Comparison of ENCODE assay signal across 21 cellular contexts in genomic region chr3:125271127-125271526, GRCh38. TPM values are rescaled to one million over a fixed set of nuclear protein-coding genes. Genes with fewer than 3 reads are reported as not detected.
DNase-seq lines count a peak whose midpoint lies in the region; FAIRE-seq and TF ChIP-seq lines count a peak whose summit lies in the region.
"Had no signal": no experiment of that assay in that cellular context is flagged by ENCODE, and none has a peak within 500 bp of the region (broad histone marks: within the 10 kb centered on the region; RNA-seq: fewer than 3 reads in every experiment).

No MANE protein-coding gene starts in this region.

- TF ChIP-seq EP300 in H1 (IDR thresholded peaks at IDR 0.05; ENCODE audit: borderline replicate concordance in 1 of 2, low read depth in 2 of 2, low read length in 2 of 2) = no peak

- H2BK15ac ChIP-seq in H1 (ENCODE audit: low read length) = no peak overlapping the region

- no peak for DNase-seq in activated CD4-positive, alpha-beta T cell treated with anti-CD3 and anti-CD28 coated beads, Interleukin-2, amount 10 ng/mL, durations not matched to agents 24 days and 14 days
- no peak for DNase-seq in activated CD4-positive, alpha-beta T cell treated with anti-CD3 and anti-CD28 coated beads for 1 hour
- DNase-seq in H1 (ENCODE audit: low read depth in 1 of 2, low spot score in 2 of 2) (no peak), iPS-NIHi11 (ENCODE audit: low spot score) (peak; percentile 14), NCI-H2107 (lab: John Stamatoyannopoulos, UW) (no peak), DMS53 (lab: John Stamatoyannopoulos, UW) (no peak), D341Med (ENCODE audit: low spot score) (no peak), MM.1S (no peak)
- DNase-seq: ACHN; Caco-2; CD4-positive, alpha-beta memory T cell; NCI-H1694; NCI-H2081; NCI-H446 treated with DMSO at 0.1 percent for 48 hours; NCI-H526 treated with DMSO at 0.1 percent for 48 hours; OCI-M1; SJCRH30 had no signal

- no peaks in the 10 kb centered on the region for H3F3A ChIP-seq in MM.1S (ENCODE audit: insufficient read depth, low read length)

- H3K79me2 ChIP-seq in H1 (ENCODE audit: control insufficient read depth in 1 of 2, insufficient read depth in 2 of 2, low read length in 2 of 2) (no peaks in the 10 kb centered on the region), MM.1S (ENCODE audit: low read length) (no peaks in the 10 kb centered on the region; the same call in 1 of the 2 replicates)

- H3K36me3 ChIP-seq in H1 (ENCODE audit: control insufficient read depth in 2 of 4, insufficient read depth in 4 of 4, low read length in 3 of 4) = no peaks in the 10 kb centered on the region; a peak in 1 of 8 replicates
- no peaks in the 10 kb centered on the region; the same call in 1 of the 2 replicates for H3K36me3 ChIP-seq in MM.1S (replicated peaks; ENCODE audit: insufficient read depth, low read length)
- H3K36me3 ChIP-seq: HAP-1 had no signal

- intact Hi-C loops in activated CD4-positive, alpha-beta T cell treated with anti-CD3 and anti-CD28 coated beads, Interleukin-2, amount 10 ng/mL, durations not matched to agents 24 days and 14 days (cut with micrococcal nuclease) = no loop called here

- POLR2A ChIA-PET in H1 (lab: Charles Lee; ENCODE audit: partially characterized antibody) = no interaction called here

- no peak overlapping the region for H3K4me3 ChIP-seq in H1 (ENCODE audit: extremely low read depth in 1 of 4, insufficient read depth in 2 of 4, low read depth in 3 of 4, low read length in 4 of 4)
- H3K4me3 ChIP-seq in MM.1S (ENCODE audit: low read length) = no peak overlapping the region
- H3K4me3 ChIP-seq: BLaER1, HAP-1, SJCRH30 had no signal

- H4K8ac ChIP-seq in H1 (ENCODE audit: extremely low read depth, insufficient read depth, low read length) = no peak overlapping the region

- H2BK12ac ChIP-seq in H1 (ENCODE audit: low read depth, low read length) = no peak overlapping the region

- H4K91ac ChIP-seq in H1 (replicated peaks; ENCODE audit: insufficient read length, low read length) = no peak overlapping the region

- CTCF ChIA-PET in H1 (lab: Charles Lee; ENCODE audit: partially characterized antibody) = interaction anchor here (0.5 to 1.3 kb wide), 4 partner anchors 9 to 133 kb away, joined by 3 to 5 read pairs (median 4); no protein-coding TSS in a partner anchor

- H3K27me3 ChIP-seq in H1 (replicated peaks in 1 of 4; ENCODE audit: control insufficient read depth in 3 of 4, extremely low read depth in 1 of 4, insufficient read depth in 3 of 4, low read length in 3 of 4) (no peaks in the 10 kb centered on the region), MM.1S (replicated peaks; ENCODE audit: insufficient read depth, low read length) (no peaks in the 10 kb centered on the region)
- H3K27me3 ChIP-seq: BLaER1, SJCRH30 had no signal

- H2BK20ac ChIP-seq in H1 (ENCODE audit: low read length) = no peak overlapping the region

- H3K23ac ChIP-seq in H1 (ENCODE audit: insufficient read length) = no peak overlapping the region

- 65% methylated on average over 7 of the region's 7 CpGs; no CpG with 5 or more reads in 1 of the 2 experiments for WGBS in H1 (ENCODE audit: extremely low coverage in 1 of 2, insufficient coverage in 1 of 2, insufficient read length in 1 of 2, insufficient replicate concordance in 2 of 2, low coverage in 1 of 2, low lambda C conversion rate in 2 of 2, missing lambda C conversion rate in 1 of 2), 2 experiments

- no peak overlapping the region for H2AFZ ChIP-seq in H1 (ENCODE audit: low read length)
- no peak overlapping the region for H2AFZ ChIP-seq in MM.1S (ENCODE audit: low read length)

- H3K9ac ChIP-seq in H1 (replicated peaks in 1 of 4; ENCODE audit: extremely low read depth in 1 of 4, low read depth in 3 of 4, low read length in 3 of 4) (no peak overlapping the region), MM.1S (ENCODE audit: low read length) (no peak overlapping the region)
- H3K9ac ChIP-seq: BLaER1, KMS-11 had no signal

- peaks cover 44% of the 10 kb centered on the region for H3K36me3 Mint-ChIP-seq in activated CD4-positive, alpha-beta T cell treated with anti-CD3 and anti-CD28 coated beads, Interleukin-2, amount 10 ng/mL, durations not matched to agents 24 days and 14 days (ENCODE audit: low read depth)

- TF ChIP-seq CTCF in H1 (IDR thresholded peaks at IDR 0.05; ENCODE audit: control extremely low read depth in 1 of 3, insufficient read depth in 1 of 3, low read depth in 1 of 3, low read length in 3 of 3) (no peak), MM.1S (IDR thresholded peaks at IDR 0.05; ENCODE audit: low read length) (no peak)

- H3K23me2 ChIP-seq in H1 (ENCODE audit: low read depth, low read length) = no peaks in the 10 kb centered on the region; the same call in 1 of the 2 replicates

- H3K4me2 ChIP-seq in H1 (ENCODE audit: insufficient read depth in 1 of 2, low read depth in 2 of 2, low read length in 2 of 2) (0 out of 4 replicates have a peak overlapping the region, but pooled peaks of 1 of the 2 experiments have one; percentile 25), MM.1S (ENCODE audit: low read depth, low read length) (no peak overlapping the region)
- H3K4me2 ChIP-seq: BLaER1, KMS-11 had no signal

- FAIRE-seq in H1 (lab: Jason Lieb, UNC) = peak; percentile 79

- no peak overlapping the region for H3K14ac ChIP-seq in H1 (ENCODE audit: insufficient read length)

- no peak overlapping the region for H2BK120ac ChIP-seq in H1 (replicated peaks; ENCODE audit: low read depth, low read length)

- H3K27ac ChIP-seq in H1 (ENCODE audit: low read depth, low read length) (no peak overlapping the region), MM.1S (ENCODE audit: low read length) (no peak overlapping the region)
- H3K27ac ChIP-seq: 22Rv1, BLaER1, KMS-11, SJCRH30 had no signal

- peaks cover 13% of the 10 kb centered on the region for H3K9me3 Mint-ChIP-seq in activated CD4-positive, alpha-beta T cell treated with anti-CD3 and anti-CD28 coated beads, Interleukin-2, amount 10 ng/mL, durations not matched to agents 24 days and 14 days
- H3K9me3 Mint-ChIP-seq: CD4-positive, alpha-beta memory T cell had no signal

- H3K4me1 ChIP-seq in H1 (replicated peaks in 1 of 4; ENCODE audit: control insufficient read depth in 3 of 4, insufficient read depth in 4 of 4, low read length in 3 of 4) (peaks cover 0 to 6% (median 4%) of the 10 kb centered on the region in 4 experiments; a peak in 3 of 7 replicates), MM.1S (ENCODE audit: low read length) (no peaks in the 10 kb centered on the region)
- H3K4me1 ChIP-seq: BLaER1, Caco-2, SJCRH30 had no signal

- no peaks in the 10 kb centered on the region for H3K9me3 ChIP-seq in H1 (ENCODE audit: insufficient read depth in 2 of 2, low read depth in 1 of 2, low read length in 1 of 2)
- no peaks in the 10 kb centered on the region for H3K9me3 ChIP-seq in MM.1S (replicated peaks; ENCODE audit: insufficient read depth, low read length)
- H3K9me3 ChIP-seq: Caco-2, HAP-1 had no signal

- no peak overlapping the region for H3K4me3 Mint-ChIP-seq in activated CD4-positive, alpha-beta T cell treated with anti-CD3 and anti-CD28 coated beads, Interleukin-2, amount 10 ng/mL, durations not matched to agents 24 days and 14 days
- H3K4me3 Mint-ChIP-seq: CD4-positive, alpha-beta memory T cell had no signal

- H2AK5ac ChIP-seq in H1 (ENCODE audit: low read depth, low read length) = no peak overlapping the region

- no peaks in the 10 kb centered on the region for H3K9me2 ChIP-seq in MM.1S (replicated peaks; ENCODE audit: insufficient read depth, low read length)

- peaks cover 14% of the 10 kb centered on the region for H3K4me1 Mint-ChIP-seq in activated CD4-positive, alpha-beta T cell treated with anti-CD3 and anti-CD28 coated beads, Interleukin-2, amount 10 ng/mL, durations not matched to agents 24 days and 14 days

- H4K5ac ChIP-seq in H1 (ENCODE audit: insufficient read length, low read depth, low read length) = no peak overlapping the region

- TF ChIP-seq RAD21 in H1 (IDR thresholded peaks at IDR 0.05 in 1 of 2, conservative IDR thresholded peaks at IDR 0.05 in 1 of 2; ENCODE audit: low read depth in 2 of 2, low read length in 2 of 2) = no peak

- no peaks in the 10 kb centered on the region for H3K79me1 ChIP-seq in H1 (ENCODE audit: low read depth, low read length)

- no peak overlapping the region for H3K18ac ChIP-seq in H1 (ENCODE audit: extremely low read depth, low read length)

- no peak overlapping the region for H3K56ac ChIP-seq in H1 (replicated peaks; ENCODE audit: insufficient read length, low read depth, low read length)

- no peaks in the 10 kb centered on the region for H4K20me1 ChIP-seq in H1 (replicated peaks in 1 of 2; ENCODE audit: control insufficient read depth in 1 of 2, insufficient read depth in 2 of 2, low read length in 2 of 2)
- no peaks in the 10 kb centered on the region for H4K20me1 ChIP-seq in MM.1S (ENCODE audit: insufficient read depth, low read length)
- H4K20me1 ChIP-seq: BLaER1 had no signal

- H2BK5ac ChIP-seq in H1 (ENCODE audit: low read depth, low read length) = no peak overlapping the region

- H3K27ac Mint-ChIP-seq in activated CD4-positive, alpha-beta T cell treated with anti-CD3 and anti-CD28 coated beads, Interleukin-2, amount 10 ng/mL, durations not matched to agents 24 days and 14 days = peak overlapping the region; percentile 50

- TF ChIP-seq POLR2A in H1 (IDR thresholded peaks at IDR 0.05; ENCODE audit: control extremely low read depth in 1 of 2, low read depth in 2 of 2, low read length in 2 of 2) = no peak

- H3K27me3 Mint-ChIP-seq in activated CD4-positive, alpha-beta T cell treated with anti-CD3 and anti-CD28 coated beads, Interleukin-2, amount 10 ng/mL, durations not matched to agents 24 days and 14 days = no peaks in the 10 kb centered on the region
- H3K27me3 Mint-ChIP-seq: CD4-positive, alpha-beta memory T cell had no signal

- H3K4ac ChIP-seq in H1 (replicated peaks; ENCODE audit: insufficient read length, low read depth, low read length) = no peak overlapping the region

TF ChIP-seq in H1, 55 proteins besides CTCF, POLR2A, EP300 and RAD21:
- TF ChIP-seq BCL11A (IDR thresholded peaks at IDR 0.05; ENCODE audit: low read depth in 2 of 2, low read length in 2 of 2) (no peak), CEBPB (IDR thresholded peaks at IDR 0.05; ENCODE audit: low read depth, low read length) (peak; percentile 34; the same call in 1 of the 2 replicates), TEAD4 (IDR thresholded peaks at IDR 0.05; ENCODE audit: low read depth, low read length) (no peak), SRF (IDR thresholded peaks at IDR 0.05; ENCODE audit: low read depth, low read length) (no peak)

RNA-seq across cellular contexts. Expression of gene SLC12A8, which starts 58.6 kb away (rescaled TPM):
- total RNA-seq in activated CD4-positive, alpha-beta T cell treated with anti-CD3 and anti-CD28 coated beads, Interleukin-2, amount 10 ng/mL, durations not matched to agents 24 days and 14 days = 1.1 and 1.2 TPM in 2 replicates
- total RNA-seq in H1 (2021; fragmentation: NEBNext Ultra II Directional; extraction: Animal tissue kit (Norgen Biotek cat#: 25700)) = 12.0 and 13.7 TPM in 2 replicates
- polyA plus RNA-seq in H1 (2011; rRNA removed) = 14.4 and 16.9 TPM in 2 replicates
- polyA plus RNA-seq in H1 (2011; cell fraction: cytosol; rRNA removed) = 12.0 TPM
- polyA plus RNA-seq in H1 (2011; cell fraction: nucleus; rRNA removed) = 21.0 TPM
- polyA plus RNA-seq in H1 (2012, experiment 1 of 2) = 9.7 to 11.8 TPM (median 10.8 TPM) in 4 replicates
- 8.0 TPM for polyA plus RNA-seq in H1 (2012, experiment 2 of 2)
- 9.6 TPM for polyA plus RNA-seq in H1 (2013, experiment 1 of 2)
- 9.6 TPM for polyA plus RNA-seq in H1 (2013, experiment 2 of 2)
- 21.4 and 25.0 TPM in 2 replicates for polyA minus RNA-seq in H1 (2011; rRNA and poly(A)+ RNA removed)
- 10.2 TPM for polyA minus RNA-seq in H1 (2011; cell fraction: cytosol; rRNA and poly(A)+ RNA removed)
- polyA minus RNA-seq in H1 (2011; cell fraction: nucleus; rRNA and poly(A)+ RNA removed) = 16.2 TPM
- total RNA-seq: CD4-positive, alpha-beta memory T cell had no signal
- polyA plus RNA-seq: CD4-positive, alpha-beta memory T cell had no signal
